Comparison of ENCODE assay signal across 9 cellular contexts in the genomic region with DNA sequence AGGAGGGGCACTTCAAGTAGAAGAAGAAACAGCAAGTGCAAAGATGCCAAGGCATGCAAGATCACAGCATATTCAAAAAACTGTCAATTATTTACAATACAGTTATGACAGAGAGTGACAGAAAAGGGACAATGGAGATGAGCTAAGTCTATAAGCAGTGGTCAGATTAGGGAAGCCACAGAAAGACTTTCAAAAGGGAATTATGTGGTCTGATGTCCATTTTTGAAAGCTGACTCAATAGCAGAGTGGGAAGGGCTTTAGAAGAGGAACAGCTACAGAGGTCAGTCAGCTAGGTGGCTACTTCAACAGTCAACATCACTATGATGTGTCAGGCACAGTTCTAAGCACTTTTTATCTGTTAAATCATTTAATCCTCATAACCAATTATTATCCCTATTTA. TPM values are rescaled to one million over a fixed set of nuclear protein-coding genes. Genes with fewer than 3 reads are reported as not detected.
A peak's percentile ranks its signal among the peaks of the same experiment; 100 is the strongest.
DNase-seq lines count a peak whose midpoint lies in the region; ATAC-seq and TF ChIP-seq lines count a peak whose summit lies in the region.
"Had no signal": no experiment of that assay in that cellular context is flagged by ENCODE, and none has a peak within 500 bp of the region (broad histone marks: within the 10 kb centered on the region; RNA-seq: fewer than 3 reads in every experiment).

No MANE protein-coding gene starts in this region.

- CTCF ChIA-PET in activated CD8-positive, alpha-beta T cell treated with anti-CD3 and anti-CD28 coated beads for 36 hours (lab: Charles Lee), result interaction anchor here (1.0 to 3.5 kb wide), 9 partner anchors 15 to 206 kb away, joined by 3 to 24 read pairs (median 4); no protein-coding TSS in a partner anchor
- CTCF ChIA-PET in activated CD8-positive, alpha-beta T cell treated with anti-CD3 and anti-CD28 coated beads, Interleukin-2, amount 10 ng/mL, durations not matched to agents 7 days and 5 days (lab: Charles Lee), result interaction anchor here (0.7 to 5.0 kb wide), 9 partner anchors 11 to 209 kb away, joined by 3 to 65 read pairs (median 15); a partner anchor contains a TSS

- ATAC-seq in activated CD8-positive, alpha-beta T cell treated with anti-CD3 and anti-CD28 coated beads for 36 hours, result no peak
- no peak for ATAC-seq in activated CD8-positive, alpha-beta T cell treated with anti-CD3 and anti-CD28 coated beads, Interleukin-2, amount 10 ng/mL, durations not matched to agents 7 days and 5 days
- peak; percentile 85 for ATAC-seq in HG02852 (IDR thresholded peaks at IDR 0.05; ENCODE audit: unreplicated experiment)
- peak; percentile 40 to 66 for ATAC-seq in natural killer cell treated with Interleukin-12 subunit alpha and Interleukin-12 subunit beta and Interleukin-15 and Interleukin-18, amount 100 ng/mL, for 72 hours

- H3K27me3 Mint-ChIP-seq in activated CD8-positive, alpha-beta T cell treated with anti-CD3 and anti-CD28 coated beads for 36 hours, result no peaks in the 10 kb centered on the region
- H3K27me3 Mint-ChIP-seq in activated CD8-positive, alpha-beta T cell treated with anti-CD3 and anti-CD28 coated beads, Interleukin-2, amount 10 ng/mL, durations not matched to agents 7 days and 5 days (ENCODE audit: low read depth), result no peaks in the 10 kb centered on the region
- no peaks in the 10 kb centered on the region for H3K27me3 Mint-ChIP-seq in natural killer cell treated with Interleukin-12 subunit alpha and Interleukin-12 subunit beta and Interleukin-15 and Interleukin-18, amount 100 ng/mL, for 72 hours
- H3K27me3 Mint-ChIP-seq: B cell had no signal

- peaks cover 23% of the 10 kb centered on the region for H3K36me3 Mint-ChIP-seq in activated CD8-positive, alpha-beta T cell treated with anti-CD3 and anti-CD28 coated beads for 36 hours (ENCODE audit: low read depth)
- peaks cover 26% of the 10 kb centered on the region for H3K36me3 Mint-ChIP-seq in activated CD8-positive, alpha-beta T cell treated with anti-CD3 and anti-CD28 coated beads, Interleukin-2, amount 10 ng/mL, durations not matched to agents 7 days and 5 days (ENCODE audit: low read depth)
- H3K36me3 Mint-ChIP-seq in natural killer cell treated with Interleukin-12 subunit alpha and Interleukin-12 subunit beta and Interleukin-15 and Interleukin-18, amount 100 ng/mL, for 72 hours, result peaks cover 5% of the 10 kb centered on the region

- H3K4me3 Mint-ChIP-seq in activated CD8-positive, alpha-beta T cell treated with anti-CD3 and anti-CD28 coated beads for 36 hours, result no peak overlapping the region
- H3K4me3 Mint-ChIP-seq in activated CD8-positive, alpha-beta T cell treated with anti-CD3 and anti-CD28 coated beads, Interleukin-2, amount 10 ng/mL, durations not matched to agents 7 days and 5 days, result no peak overlapping the region
- H3K4me3 Mint-ChIP-seq in natural killer cell treated with Interleukin-12 subunit alpha and Interleukin-12 subunit beta and Interleukin-15 and Interleukin-18, amount 100 ng/mL, for 72 hours, result no peak overlapping the region
- H3K4me3 Mint-ChIP-seq: B cell had no signal

- DNase-seq in activated CD8-positive, alpha-beta T cell treated with anti-CD3 and anti-CD28 coated beads for 36 hours, result no peak
- no peak for DNase-seq in activated CD8-positive, alpha-beta T cell treated with anti-CD3 and anti-CD28 coated beads, Interleukin-2, amount 10 ng/mL, durations not matched to agents 7 days and 5 days
- DNase-seq in SKM-1 (lab: John Stamatoyannopoulos, UW; ENCODE audit: unreplicated experiment) (peak; percentile 66), Kasumi-1 (lab: John Stamatoyannopoulos, UW) (no peak), epidermal melanocyte (ENCODE audit: insufficient read length, low spot score) (no peak), coronary artery (ENCODE audit: low spot score) (no peak)
- DNase-seq in natural killer cell treated with Interleukin-12 subunit alpha and Interleukin-12 subunit beta and Interleukin-15 and Interleukin-18, amount 100 ng/mL, for 72 hours (ENCODE audit: low spot score), result no peak

- no peak for TF ChIP-seq CTCF in activated CD8-positive, alpha-beta T cell treated with anti-CD3 and anti-CD28 coated beads for 36 hours (IDR thresholded peaks at IDR 0.05)
- TF ChIP-seq CTCF in coronary artery (IDR thresholded peaks at IDR 0.05), result no peak

- POLR2A ChIA-PET in activated CD8-positive, alpha-beta T cell treated with anti-CD3 and anti-CD28 coated beads for 36 hours (lab: Charles Lee), result interaction anchor here (0.5 kb wide), 1 partner anchor 45 kb away, joined by 4 read pairs; no protein-coding TSS in a partner anchor
- POLR2A ChIA-PET in activated CD8-positive, alpha-beta T cell treated with anti-CD3 and anti-CD28 coated beads, Interleukin-2, amount 10 ng/mL, durations not matched to agents 7 days and 5 days (lab: Charles Lee), result interaction anchor here (1.3 kb wide), 1 partner anchor 45 kb away, joined by 6 read pairs; a partner anchor contains a TSS

- peak overlapping the region; percentile 0 for H3K27ac Mint-ChIP-seq in activated CD8-positive, alpha-beta T cell treated with anti-CD3 and anti-CD28 coated beads for 36 hours
- no peak overlapping the region for H3K27ac Mint-ChIP-seq in activated CD8-positive, alpha-beta T cell treated with anti-CD3 and anti-CD28 coated beads, Interleukin-2, amount 10 ng/mL, durations not matched to agents 7 days and 5 days
- no peak overlapping the region for H3K27ac Mint-ChIP-seq in natural killer cell treated with Interleukin-12 subunit alpha and Interleukin-12 subunit beta and Interleukin-15 and Interleukin-18, amount 100 ng/mL, for 72 hours
- H3K27ac Mint-ChIP-seq: B cell had no signal

- H3K4me1 Mint-ChIP-seq in activated CD8-positive, alpha-beta T cell treated with anti-CD3 and anti-CD28 coated beads for 36 hours (ENCODE audit: low read depth), result peaks cover 35% of the 10 kb centered on the region
- H3K4me1 Mint-ChIP-seq in activated CD8-positive, alpha-beta T cell treated with anti-CD3 and anti-CD28 coated beads, Interleukin-2, amount 10 ng/mL, durations not matched to agents 7 days and 5 days (ENCODE audit: low read depth), result peaks cover 52% of the 10 kb centered on the region
- H3K4me1 Mint-ChIP-seq in natural killer cell treated with Interleukin-12 subunit alpha and Interleukin-12 subunit beta and Interleukin-15 and Interleukin-18, amount 100 ng/mL, for 72 hours (ENCODE audit: low read depth in 2 of 2), result peaks cover 24 to 28% of the 10 kb centered on the region in 2 donors

- no peak overlapping the region for H3K27ac ChIP-seq in coronary artery

- H3K9me3 Mint-ChIP-seq in activated CD8-positive, alpha-beta T cell treated with anti-CD3 and anti-CD28 coated beads for 36 hours, result peaks cover 1% of the 10 kb centered on the region
- no peaks in the 10 kb centered on the region for H3K9me3 Mint-ChIP-seq in activated CD8-positive, alpha-beta T cell treated with anti-CD3 and anti-CD28 coated beads, Interleukin-2, amount 10 ng/mL, durations not matched to agents 7 days and 5 days (ENCODE audit: insufficient read depth)
- no peaks in the 10 kb centered on the region for H3K9me3 Mint-ChIP-seq in natural killer cell treated with Interleukin-12 subunit alpha and Interleukin-12 subunit beta and Interleukin-15 and Interleukin-18, amount 100 ng/mL, for 72 hours

- no peak overlapping the region for H3K4me3 ChIP-seq in coronary artery

- intact Hi-C loops in activated CD8-positive, alpha-beta T cell treated with anti-CD3 and anti-CD28 coated beads for 36 hours (cut with micrococcal nuclease), result no loop called here

RNA-seq across cellular contexts. Expression of a gene that starts 45.2 kb away (rescaled TPM):
- total RNA-seq in activated CD8-positive, alpha-beta T cell treated with anti-CD3 and anti-CD28 coated beads for 36 hours, result 100 to 1,000 TPM; 134 to 135 TPM
- 100 to 1,000 TPM; 261 to 268 TPM for total RNA-seq in activated CD8-positive, alpha-beta T cell treated with anti-CD3 and anti-CD28 coated beads, Interleukin-2, amount 10 ng/mL, durations not matched to agents 7 days and 5 days
- total RNA-seq in natural killer cell treated with Interleukin-12 subunit alpha and Interleukin-12 subunit beta and Interleukin-15 and Interleukin-18, amount 100 ng/mL, for 72 hours, result 10 to 100 TPM; 24.9 to 25.9 TPM

Comparison
In these comparisons a context has a peak if more than half of its experiments do, and no peak if none do; other contexts are left out.
1. ATAC-seq: peak in HG02852 (single experiment) and natural killer cell treated with Interleukin-12 subunit alpha and Interleukin-12 subunit beta and Interleukin-15 and Interleukin-18, amount 100 ng/mL, for 72 hours (2 of 2); none in activated CD8-positive, alpha-beta T cell treated with anti-CD3 and anti-CD28 coated beads for 36 hours (single experiment) and activated CD8-positive, alpha-beta T cell treated with anti-CD3 and anti-CD28 coated beads, Interleukin-2, amount 10 ng/mL, durations not matched to agents 7 days and 5 days (single experiment).
2. RNA of a gene that starts 45.2 kb away (total RNA-seq): 261 to 268 TPM in activated CD8-positive, alpha-beta T cell treated with anti-CD3 and anti-CD28 coated beads, Interleukin-2, amount 10 ng/mL, durations not matched to agents 7 days and 5 days and 134 to 135 TPM in activated CD8-positive, alpha-beta T cell treated with anti-CD3 and anti-CD28 coated beads for 36 hours; 24.9 to 25.9 TPM in natural killer cell treated with Interleukin-12 subunit alpha and Interleukin-12 subunit beta and Interleukin-15 and Interleukin-18, amount 100 ng/mL, for 72 hours; every median in the first group is over 4 times any median in the second.